In the genomic region with DNA sequence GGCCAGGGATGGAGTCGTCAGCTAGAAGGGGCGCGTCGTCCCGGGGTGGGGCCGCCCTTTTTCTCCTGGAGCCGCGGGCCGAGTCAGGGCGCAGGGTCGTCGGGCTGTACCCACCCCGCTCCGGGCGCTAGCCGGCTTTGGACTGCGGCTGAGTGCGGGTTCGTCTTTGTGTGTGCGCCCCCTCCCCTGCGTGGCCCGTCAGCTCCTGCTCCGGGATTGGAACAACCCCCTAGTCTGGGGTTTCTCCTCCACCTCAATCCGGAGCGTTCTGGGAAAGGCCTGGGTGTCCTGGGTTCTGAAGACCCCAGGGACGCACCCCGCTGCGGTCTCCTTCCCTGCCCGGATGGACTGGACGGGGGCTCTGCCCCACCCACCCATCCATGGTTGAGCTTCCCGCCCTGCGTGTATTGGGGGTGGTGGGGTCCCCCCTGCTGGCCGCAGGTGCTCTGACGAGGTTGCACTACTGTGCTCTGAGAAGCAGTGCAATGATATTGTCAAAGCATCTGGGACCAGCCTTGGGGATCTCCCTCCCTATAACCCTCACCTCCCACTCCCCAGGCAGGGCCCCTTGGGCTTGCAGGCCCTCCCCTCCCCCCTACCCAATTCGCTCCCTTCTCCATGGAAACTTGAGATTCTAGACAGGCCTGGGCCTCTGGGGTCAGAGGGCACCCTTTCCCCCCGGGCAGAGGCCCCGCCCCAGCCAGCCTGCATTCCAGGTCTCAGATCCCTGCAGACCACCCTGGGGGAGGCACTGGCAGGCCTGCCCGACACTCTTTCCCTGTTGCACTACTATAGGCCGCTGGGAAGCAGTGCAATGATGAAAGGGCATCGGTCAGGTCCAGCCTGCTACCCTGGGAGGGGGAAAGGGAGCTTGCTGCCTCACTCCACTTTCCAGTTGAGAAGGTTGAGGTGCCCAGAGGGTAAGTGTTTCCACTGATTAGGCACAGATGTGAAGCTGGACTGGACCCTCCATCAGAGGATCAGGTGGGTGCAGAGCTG, we compare ENCODE assay signal across 8 cellular contexts. TPM values are rescaled to one million over a fixed set of nuclear protein-coding genes. Genes with fewer than 3 reads are reported as not detected.
DNase-seq lines count a peak whose midpoint lies in the region; ATAC-seq and TF ChIP-seq lines count a peak whose summit lies in the region.

No MANE protein-coding gene starts in this region.

- 51% methylated on average over 19 of the region's 40 CpGs for WGBS in right lobe of liver (ENCODE audit: insufficient coverage, low coverage, low lambda C conversion rate, missing lambda C conversion rate)

- intact Hi-C loops in right lobe of liver (cut with DNase I) (no loop called here), uterus (cut with DNase I; ENCODE audit: low total_unique reads) (no loop called here)

- H3K9me3 Mint-ChIP-seq in activated naive CD4-positive, alpha-beta T cell treated with anti-CD3 and anti-CD28 coated beads, Interleukin-2, amount 10 ng/mL, durations not matched to agents 7 days and 5 days, result no peaks in the 10 kb centered on the region
- H3K9me3 Mint-ChIP-seq in activated naive CD4-positive, alpha-beta T cell treated with anti-CD3 and anti-CD28 coated beads, Interleukin-2, amount 50 U/mL, for 72 hours, result no peaks in the 10 kb centered on the region
- no peaks in the 10 kb centered on the region for H3K9me3 Mint-ChIP-seq in activated T-helper 17 cell treated with anti-CD3 and anti-CD28 coated beads, Interleukin-2, amount 50 U/mL, for 72 hours

- H3K36me3 ChIP-seq in right lobe of liver (peaks cover 0 to 8% (median 0%) of the 10 kb centered on the region in 4 donors), uterus (no peaks in the 10 kb centered on the region)

- H3K27ac Mint-ChIP-seq in activated naive CD4-positive, alpha-beta T cell treated with anti-CD3 and anti-CD28 coated beads, Interleukin-2, amount 10 ng/mL, durations not matched to agents 7 days and 5 days, result no peak overlapping the region
- H3K27ac Mint-ChIP-seq in activated naive CD4-positive, alpha-beta T cell treated with anti-CD3 and anti-CD28 coated beads, Interleukin-2, amount 50 U/mL, for 72 hours, result peak overlapping the region in 1 of 2 donors; percentile 77
- no peak overlapping the region for H3K27ac Mint-ChIP-seq in activated T-helper 17 cell treated with anti-CD3 and anti-CD28 coated beads, Interleukin-2, amount 50 U/mL, for 72 hours

- no peak for TF ChIP-seq POLR2A in right lobe of liver (IDR thresholded peaks at IDR 0.05)
- no peak for TF ChIP-seq POLR2A in uterus (IDR thresholded peaks at IDR 0.05)

- H3K36me3 Mint-ChIP-seq in activated naive CD4-positive, alpha-beta T cell treated with anti-CD3 and anti-CD28 coated beads, Interleukin-2, amount 10 ng/mL, durations not matched to agents 7 days and 5 days, result peaks cover 12% of the 10 kb centered on the region
- no peaks in the 10 kb centered on the region for H3K36me3 Mint-ChIP-seq in activated naive CD4-positive, alpha-beta T cell treated with anti-CD3 and anti-CD28 coated beads, Interleukin-2, amount 50 U/mL, for 72 hours
- H3K36me3 Mint-ChIP-seq in activated T-helper 17 cell treated with anti-CD3 and anti-CD28 coated beads, Interleukin-2, amount 50 U/mL, for 72 hours (ENCODE audit: low read depth), result peaks cover 16% of the 10 kb centered on the region

- H3K9me3 ChIP-seq in right lobe of liver (no peaks in the 10 kb centered on the region), uterus (no peaks in the 10 kb centered on the region)

- no peak for ATAC-seq in activated naive CD4-positive, alpha-beta T cell treated with anti-CD3 and anti-CD28 coated beads, Interleukin-2, amount 50 U/mL, for 72 hours
- ATAC-seq in activated T-helper 17 cell treated with anti-CD3 and anti-CD28 coated beads, Interleukin-2, amount 50 U/mL, for 72 hours (replicated peaks), result no peak
- ATAC-seq in right lobe of liver, result no peak
- ATAC-seq in GM18517 (IDR thresholded peaks at IDR 0.05; ENCODE audit: unreplicated experiment), result no peak
- ATAC-seq in HG03108 (IDR thresholded peaks at IDR 0.05; ENCODE audit: unreplicated experiment), result no peak

- peak overlapping the region; percentile 19 to 50 (median 37) for H3K4me3 ChIP-seq in right lobe of liver
- H3K4me3 ChIP-seq in uterus, result peak overlapping the region; percentile 44 to 46

- H3K4me1 ChIP-seq in right lobe of liver (peaks cover 0 to 16% (median 3%) of the 10 kb centered on the region in 4 donors), uterus (peaks cover 0 to 7% of the 10 kb centered on the region in 2 donors)

- H3K4me1 Mint-ChIP-seq in activated naive CD4-positive, alpha-beta T cell treated with anti-CD3 and anti-CD28 coated beads, Interleukin-2, amount 10 ng/mL, durations not matched to agents 7 days and 5 days, result peaks cover 44% of the 10 kb centered on the region
- H3K4me1 Mint-ChIP-seq in activated T-helper 17 cell treated with anti-CD3 and anti-CD28 coated beads, Interleukin-2, amount 50 U/mL, for 72 hours, result peaks cover 14% of the 10 kb centered on the region

- TF ChIP-seq CTCF in right lobe of liver (IDR thresholded peaks at IDR 0.05) (no peak), uterus (IDR thresholded peaks at IDR 0.05) (no peak)

- DNase-seq in activated naive CD4-positive, alpha-beta T cell treated with anti-CD3 and anti-CD28 coated beads, Interleukin-2, amount 10 ng/mL, durations not matched to agents 7 days and 5 days, result no peak
- DNase-seq in activated naive CD4-positive, alpha-beta T cell treated with anti-CD3 and anti-CD28 coated beads, Interleukin-2, amount 50 U/mL, for 72 hours (ENCODE audit: low spot score in 2 of 2), result no peak
- no peak for DNase-seq in right lobe of liver
- DNase-seq in uterus, result no peak
- DNase-seq in NCI-H2029 (lab: John Stamatoyannopoulos, UW), result no peak

- CTCF ChIA-PET in activated naive CD4-positive, alpha-beta T cell treated with anti-CD3 and anti-CD28 coated beads, Interleukin-2, amount 10 ng/mL, durations not matched to agents 7 days and 5 days (lab: Charles Lee), result interaction anchor here (4.1 kb wide), 1 partner anchor 10 kb away, joined by 19 read pairs; a partner anchor contains a TSS

- H3K27ac ChIP-seq in right lobe of liver (no peak overlapping the region), uterus (no peak overlapping the region)

- H3K27me3 ChIP-seq in right lobe of liver (no peaks in the 10 kb centered on the region), uterus (peaks cover 0 to 5% of the 10 kb centered on the region in 2 donors)

- H3K27me3 Mint-ChIP-seq in activated naive CD4-positive, alpha-beta T cell treated with anti-CD3 and anti-CD28 coated beads, Interleukin-2, amount 10 ng/mL, durations not matched to agents 7 days and 5 days, result peaks cover 3% of the 10 kb centered on the region
- H3K27me3 Mint-ChIP-seq in activated T-helper 17 cell treated with anti-CD3 and anti-CD28 coated beads, Interleukin-2, amount 50 U/mL, for 72 hours, result no peaks in the 10 kb centered on the region

- peak overlapping the region; percentile 93 for H3K4me3 Mint-ChIP-seq in activated naive CD4-positive, alpha-beta T cell treated with anti-CD3 and anti-CD28 coated beads, Interleukin-2, amount 10 ng/mL, durations not matched to agents 7 days and 5 days
- H3K4me3 Mint-ChIP-seq in activated T-helper 17 cell treated with anti-CD3 and anti-CD28 coated beads, Interleukin-2, amount 50 U/mL, for 72 hours, result peak overlapping the region; percentile 93

RNA-seq across cellular contexts. Expression of a gene that starts 10.7 kb away (rescaled TPM):
- 10 to 100 TPM; 25.3 to 27.8 TPM for total RNA-seq in activated naive CD4-positive, alpha-beta T cell treated with anti-CD3 and anti-CD28 coated beads, Interleukin-2, amount 50 U/mL, for 72 hours
- total RNA-seq in activated T-helper 17 cell treated with anti-CD3 and anti-CD28 coated beads, Interleukin-2, amount 50 U/mL, for 72 hours, result 10 to 100 TPM; 15.3 to 48.5 TPM
- total RNA-seq in right lobe of liver (10 to 100 TPM; 33.1 to 85.7 (median 71.6) TPM), uterus (10 to 100 TPM in 2 of 4 donors, 1 to 10 TPM in 2; 1.8 to 22.4 (median 11.3) TPM)

RNA-seq across cellular contexts. Expression of a gene that starts 13.0 kb away (rescaled TPM):
- 10 to 100 TPM; 33.9 to 50.5 TPM for total RNA-seq in activated naive CD4-positive, alpha-beta T cell treated with anti-CD3 and anti-CD28 coated beads, Interleukin-2, amount 50 U/mL, for 72 hours
- total RNA-seq in activated T-helper 17 cell treated with anti-CD3 and anti-CD28 coated beads, Interleukin-2, amount 50 U/mL, for 72 hours, result 10 to 100 TPM; 37.0 to 50.0 TPM
- total RNA-seq in right lobe of liver (10 to 100 TPM; 18.9 to 24.2 (median 22.1) TPM), uterus (10 to 100 TPM in 2 of 4 donors, 1 to 10 TPM in 2; 5.6 to 37.9 (median 15.3) TPM)

RNA-seq across cellular contexts. Expression of a gene that starts 20.3 kb away (rescaled TPM):
- under 1 TPM in 1 of 2 donors, not detected in 1; 0.54 TPM for total RNA-seq in activated naive CD4-positive, alpha-beta T cell treated with anti-CD3 and anti-CD28 coated beads, Interleukin-2, amount 50 U/mL, for 72 hours
- total RNA-seq in activated T-helper 17 cell treated with anti-CD3 and anti-CD28 coated beads, Interleukin-2, amount 50 U/mL, for 72 hours, result under 1 TPM; 0.29 to 0.37 TPM
- total RNA-seq in right lobe of liver, result not detected
- total RNA-seq in uterus, result 1 to 10 TPM in 2 of 4 donors, not detected in 2; 1.5 to 3.5 TPM

RNA-seq across cellular contexts. Expression of a gene that starts 23.0 kb away (rescaled TPM):
- total RNA-seq in activated naive CD4-positive, alpha-beta T cell treated with anti-CD3 and anti-CD28 coated beads, Interleukin-2, amount 50 U/mL, for 72 hours, result 10 to 100 TPM; 26.9 to 47.9 TPM
- total RNA-seq in activated T-helper 17 cell treated with anti-CD3 and anti-CD28 coated beads, Interleukin-2, amount 50 U/mL, for 72 hours, result 10 to 100 TPM; 28.9 to 56.6 TPM
- total RNA-seq in right lobe of liver, result 10 to 100 TPM in 2 of 6 experiments, 1 to 10 TPM in 4; 7.1 to 29.0 (median 7.8) TPM
- total RNA-seq in uterus, result 10 to 100 TPM; 10.9 to 42.5 (median 16.0) TPM
